Comparison of ENCODE assay signal across 27 cellular contexts in the genomic region with DNA sequence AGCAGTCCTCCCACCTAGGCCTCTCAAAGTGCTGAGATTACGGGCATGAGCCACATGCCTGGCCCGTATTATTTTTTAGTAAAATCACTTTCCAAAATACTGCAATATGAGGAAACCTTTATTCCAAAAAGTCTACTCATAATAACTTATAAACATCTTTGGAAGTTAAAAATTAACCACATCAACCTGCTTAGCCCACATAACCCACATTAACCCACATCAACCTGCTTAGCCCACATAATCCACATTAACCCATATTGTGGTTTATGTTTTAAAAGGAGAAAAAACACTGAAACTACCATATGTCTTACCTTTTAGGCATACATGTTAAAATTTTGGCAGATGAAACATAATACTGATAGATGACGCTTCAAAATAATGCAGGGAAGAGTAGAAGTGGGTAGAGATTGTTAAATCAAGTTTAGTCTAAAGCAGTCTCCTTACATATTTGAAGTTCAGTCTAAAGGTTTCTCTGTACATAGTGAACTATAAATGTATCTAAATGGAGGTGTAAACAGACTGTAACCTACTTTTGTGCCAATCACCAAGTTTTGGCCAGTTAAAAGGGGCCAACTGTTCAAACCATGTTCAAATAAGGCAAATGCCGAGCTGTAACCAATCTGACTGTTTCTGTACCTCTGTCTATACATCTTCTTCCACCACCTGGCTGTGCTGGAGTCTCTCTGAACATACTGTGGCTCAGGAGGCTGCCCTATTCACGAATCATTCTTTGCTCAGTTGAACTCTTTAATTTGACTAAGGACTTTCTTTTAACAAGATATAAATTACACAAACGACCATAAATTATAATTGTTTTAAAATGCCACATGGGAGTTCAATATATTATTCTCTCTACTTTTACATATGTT. TPM values are rescaled to one million over a fixed set of nuclear protein-coding genes. Genes with fewer than 3 reads are reported as not detected.
DNase-seq lines count a peak whose midpoint lies in the region; ATAC-seq, FAIRE-seq and TF ChIP-seq lines count a peak whose summit lies in the region.
"Had no signal": no experiment of that assay in that cellular context is flagged by ENCODE, and none has a peak within 500 bp of the region (broad histone marks: within the 10 kb centered on the region; RNA-seq: fewer than 3 reads in every experiment).

No MANE protein-coding gene starts in this region.

- H3K4me2 ChIP-seq in GM12878 (ENCODE audit: control insufficient read depth, insufficient read depth) (no peak overlapping the region), HepG2 (ENCODE audit: low read depth, low read length) (no peak overlapping the region)

- FAIRE-seq in GM12878 (lab: Jason Lieb, UNC) (no peak), HepG2 (lab: Jason Lieb, UNC) (no peak)
- FAIRE-seq: GM12891, urothelium cell line had no signal

- peak; percentile 5 for DNase-seq in DMS53 (lab: John Stamatoyannopoulos, UW)
- no peak for DNase-seq in DMS53 treated with DMSO at 0.1 percent for 48 hours (lab: John Stamatoyannopoulos, UW; ENCODE audit: unreplicated experiment)
- no peak for DNase-seq in GM12878 (ENCODE audit: low read depth, low spot score)
- no peak for DNase-seq in HepG2 (ENCODE audit: low spot score)
- no peak for DNase-seq in GM13976 (ENCODE audit: low spot score)
- no peak for DNase-seq in T-helper 9 cell
- DNase-seq in medulla oblongata (ENCODE audit: extremely low spot score), result no peak
- DNase-seq: activated CD8-positive, alpha-beta memory T cell treated with anti-CD3 and anti-CD28 coated beads for 24 hours; activated naive CD4-positive, alpha-beta T cell; activated T-cell treated with anti-CD3 and anti-CD28 coated beads, Interleukin-2, amount 50 U/mL, for 48 hours; brain microvascular endothelial cell; Calu3; EL; heart right ventricle; NCI-H187; NCI-H2227 treated with DMSO at 0.1 percent for 48 hours; NCI-H69; stimulated activated CD4-positive, alpha-beta T cell treated with anti-CD3 and anti-CD28 coated beads, Interleukin-4, amount 100 ng/mL, for 4 hours; SW 1271 had no signal

- TF ChIP-seq CTCF in HEK293 (tag by site-specific recombination; IDR thresholded peaks at IDR 0.05), result no peak
- no peak for TF ChIP-seq CTCF in GM12878 (IDR thresholded peaks at IDR 0.05 in 2 of 3, conservative IDR thresholded peaks at IDR 0.05 in 1 of 3; ENCODE audit: control insufficient read depth in 2 of 3, extremely low read depth in 1 of 3, insufficient read depth in 1 of 3, low read depth in 3 of 3, low read length in 3 of 3)
- TF ChIP-seq CTCF in HepG2 (CRISPR knock-in tag; IDR thresholded peaks at IDR 0.05), result no peak
- TF ChIP-seq CTCF in GM13976 (IDR thresholded peaks at IDR 0.05; ENCODE audit: borderline replicate concordance, control extremely low read depth, extremely low read depth, insufficient read depth, missing control alignments), result no peak

- ATAC-seq in GM12878 (peak; percentile 60), HepG2 (peak; percentile 61)
- ATAC-seq: GM23338, heart right ventricle had no signal

- POLR2A ChIA-PET in HEK293 (lab: Yijun Ruan, JAX) (no interaction called here), GM12878 (lab: Charles Lee) (interaction anchor here (1.6 kb wide), 1 partner anchor 34 kb away, joined by 3 read pairs; no protein-coding TSS in a partner anchor), HepG2 (lab: Yijun Ruan, JAX) (no interaction called here)

- no peak overlapping the region for H3K27ac ChIP-seq in HEK293 (ENCODE audit: extremely low read depth, low read depth, low read length)
- no peak overlapping the region for H3K27ac ChIP-seq in GM12878 (ENCODE audit: control insufficient read depth, insufficient read depth)
- H3K27ac ChIP-seq in HepG2 (ENCODE audit: extremely low read length, insufficient read depth, low read length), result no peak overlapping the region
- H3K27ac ChIP-seq: 22Rv1, brain microvascular endothelial cell, heart right ventricle, HL-60, prostate gland, thoracic aorta had no signal

- TF ChIP-seq POLR2A in GM12878 (IDR thresholded peaks at IDR 0.05; ENCODE audit: low read depth, low read length) (no peak), HepG2 (IDR thresholded peaks at IDR 0.05; ENCODE audit: insufficient read depth in 1 of 2, low read depth in 2 of 2, low read length in 2 of 2) (no peak)

- SMC1A ChIA-PET in GM12878 (lab: Charles Lee; ENCODE audit: uncharacterized antibody, unreplicated experiment), result interaction anchor here (1.6 to 2.5 kb wide), 2 partner anchors 12 kb away, joined by 3 to 22 read pairs; no protein-coding TSS in a partner anchor

- no peaks in the 10 kb centered on the region for H3K27me3 ChIP-seq in GM12878 (replicated peaks in 1 of 2; ENCODE audit: control insufficient read depth in 2 of 2, insufficient read depth in 2 of 2, low read length in 1 of 2)
- no peaks in the 10 kb centered on the region for H3K27me3 ChIP-seq in HepG2 (ENCODE audit: control insufficient read depth in 1 of 2, insufficient read depth in 2 of 2, low read length in 2 of 2)
- H3K27me3 ChIP-seq: brain microvascular endothelial cell, heart right ventricle had no signal

- H3K79me2 ChIP-seq in GM12878 (ENCODE audit: control insufficient read depth, insufficient read depth, low read length) (peaks cover 62% of the 10 kb centered on the region), HepG2 (ENCODE audit: insufficient read depth, low read length) (peaks cover 94% of the 10 kb centered on the region)

- H3K4me1 ChIP-seq in HEK293 (ENCODE audit: control insufficient read depth, insufficient read depth, low read length) (no peaks in the 10 kb centered on the region), GM12878 (ENCODE audit: control insufficient read depth, insufficient read depth, low read length) (no peaks in the 10 kb centered on the region), HepG2 (ENCODE audit: insufficient read depth, low read length) (peaks cover 53% of the 10 kb centered on the region)
- H3K4me1 ChIP-seq: prostate gland had no signal

- RAD21 ChIA-PET in GM12878 (lab: Charles Lee; ENCODE audit: unreplicated experiment), result interaction anchor here (1.1 kb wide), 1 partner anchor 15 kb away, joined by 3 read pairs; no protein-coding TSS in a partner anchor

- no peak for TF ChIP-seq RAD21 in GM12878 (IDR thresholded peaks at IDR 0.05; ENCODE audit: insufficient read depth, low read depth, low read length)
- no peak for TF ChIP-seq RAD21 in HepG2 (CRISPR knock-in tag; IDR thresholded peaks at IDR 0.05)

- H3K36me3 ChIP-seq in HEK293 (ENCODE audit: control insufficient read depth in 2 of 2, insufficient read depth in 1 of 2, low read length in 2 of 2), result no peaks in the 10 kb centered on the region
- H3K36me3 ChIP-seq in GM12878 (ENCODE audit: control insufficient read depth in 2 of 2, insufficient read depth in 2 of 2, low read length in 1 of 2), result no peaks in the 10 kb centered on the region
- no peaks in the 10 kb centered on the region for H3K36me3 ChIP-seq in HepG2 (replicated peaks in 1 of 2; ENCODE audit: control insufficient read depth in 1 of 2, insufficient read depth in 2 of 2, low read length in 2 of 2)
- H3K36me3 ChIP-seq: brain microvascular endothelial cell, heart right ventricle, prostate gland, thoracic aorta had no signal

- H4K20me1 ChIP-seq in GM12878 (ENCODE audit: control insufficient read depth, insufficient read depth), result no peaks in the 10 kb centered on the region
- 0 out of 2 replicates have a peak, but pooled peaks cover under 1% of the 10 kb centered on the region for H4K20me1 ChIP-seq in HepG2 (ENCODE audit: insufficient read depth, low read length)

- no peaks in the 10 kb centered on the region for H3K9me3 ChIP-seq in HEK293 (ENCODE audit: control insufficient read depth, insufficient read depth, low read depth, low read length)
- H3K9me3 ChIP-seq in GM12878 (replicated peaks; ENCODE audit: control insufficient read depth, insufficient read depth, low read length), result no peaks in the 10 kb centered on the region; the same call in 2 of the 3 replicates
- no peaks in the 10 kb centered on the region for H3K9me3 ChIP-seq in HepG2 (ENCODE audit: low read length)
- H3K9me3 ChIP-seq: heart right ventricle, prostate gland, thoracic aorta had no signal

- H2AFZ ChIP-seq in GM12878 (ENCODE audit: control insufficient read depth, low read depth, low read length) (no peak overlapping the region), HepG2 (ENCODE audit: low read length) (no peak overlapping the region)
- H2AFZ ChIP-seq: GM23338 had no signal

- no TSS peak for BruUV-seq in GM12878 (replicated peaks; lab: Mats Ljungman, UMichigan)
- BruUV-seq in HepG2 (replicated peaks; lab: Mats Ljungman, UMichigan), result no TSS peak

- in situ Hi-C loops in GM12878 (cut with MboI), result no loop called here
- in situ Hi-C loops in HepG2 (cut with HindIII; ENCODE audit: extremely low pct_ligation_motif_present, low pct_unique_long_range_greater_than_20kb), result no loop called here
- in situ Hi-C loops in GM13976 (cut with MboI; ENCODE audit: low sequenced_read_pairs, unreplicated experiment), result no loop called here

- 96% methylated on average over 6 of the region's 6 CpGs for WGBS in GM12878 (ENCODE audit: insufficient coverage, insufficient replicate concordance, low lambda C conversion rate, missing lambda C conversion rate)
- 80% methylated on average over 6 of the region's 6 CpGs for WGBS in HepG2 (ENCODE audit: low lambda C conversion rate)

- H3K9ac ChIP-seq in GM12878 (ENCODE audit: control insufficient read depth, insufficient read depth, low read length), result no peak overlapping the region
- no peak overlapping the region for H3K9ac ChIP-seq in HepG2 (ENCODE audit: insufficient read depth, low read depth, low read length)

- no peak for TF ChIP-seq EP300 in GM12878 (IDR thresholded peaks at IDR 0.05; ENCODE audit: borderline replicate concordance in 1 of 2, control insufficient read depth in 1 of 2, low read depth in 2 of 2, low read length in 2 of 2)
- no peak for TF ChIP-seq EP300 in HepG2 (IDR thresholded peaks at IDR 0.05; ENCODE audit: low read depth in 2 of 2, low read length in 2 of 2)
- TF ChIP-seq EP300 in HepG2 (CRISPR knock-in tag; IDR thresholded peaks at IDR 0.05; ENCODE audit: borderline replicate concordance), result no peak

- no peak overlapping the region for H3K4me3 ChIP-seq in HEK293 (ENCODE audit: low read depth, low read length)
- H3K4me3 ChIP-seq in GM12878, result no peak overlapping the region
- H3K4me3 ChIP-seq in HepG2 (replicated peaks in 1 of 3; ENCODE audit: insufficient read depth in 1 of 3, low read depth in 2 of 3, low read length in 3 of 3), result no peak overlapping the region
- H3K4me3 ChIP-seq: GM23338, heart right ventricle, prostate gland, thoracic aorta had no signal

- intact Hi-C loops in GM12878 (cut with micrococcal nuclease; ENCODE audit: unreplicated experiment), result no loop called here
- intact Hi-C loops in HepG2 (cut with micrococcal nuclease; ENCODE audit: unreplicated experiment), result no loop called here

- CTCF ChIA-PET in HEK293 (lab: Yijun Ruan, JAX), result no interaction called here
- CTCF ChIA-PET in GM12878 (lab: Yijun Ruan, JAX), result interaction anchor here (0.6 to 1.2 kb wide), 2 partner anchors 12 to 15 kb away, joined by 3 read pairs; no protein-coding TSS in a partner anchor
- CTCF ChIA-PET in HepG2 (lab: Yijun Ruan, JAX; ENCODE audit: low intra/inter-chr PET ratio, low total read pairs), result no interaction called here

RNA-seq across cellular contexts. Expression of gene KPNA3, which starts 14.5 kb away (rescaled TPM):
- total RNA-seq in GM12878 (2013; cell fraction: nucleolus; rRNA removed), result 12.7 and 13.5 TPM in 2 replicates
- total RNA-seq in GM12878 (2014; rRNA removed) (23.7 and 27.6 TPM in 2 replicates), GM12878 (2014; rRNA removed; fragmentation: Illumina TruSeq; extraction: Trizol) (32.8 TPM in 2 replicates), GM12878 (2021) (45.9 and 46.9 TPM in 2 replicates), HepG2 (2016; rRNA removed; fragmentation: Illumina TruSeq; extraction: Trizol) (28.9 and 69.8 TPM in 2 replicates)
- polyA plus RNA-seq in GM12878 (2011; ENCODE audit: low read depth), result 12.1 TPM
- polyA plus RNA-seq in GM12878 (2011; rRNA removed) (29.4 and 38.3 TPM in 2 replicates), GM12878 (2014; fragmentation: Illumina TruSeq; extraction: Trizol) (50.5 and 64.0 TPM in 2 replicates), GM12878 (2014; fragmentation: Nextera tagmentation; extraction: Ambion mirVana) (10 to 100 TPM; 23.3 to 27.5 TPM), GM12878 (2014; rRNA removed) (20.0 and 23.3 TPM in 2 replicates), GM12878 (2016; fragmentation: Nextera tagmentation; extraction: Ambion mirVana) (10 to 100 TPM; 36.4 to 37.3 TPM), HepG2 (2011; rRNA removed) (9.9 and 13.0 TPM in 2 replicates)
- polyA plus RNA-seq in GM12878 (2011; cell fraction: cytosol; rRNA removed), result 17.4 and 20.3 TPM in 2 replicates
- polyA plus RNA-seq in GM12878 (2011; cell fraction: nucleus; rRNA removed), result 11.1 and 16.1 TPM in 2 replicates
- polyA plus RNA-seq in GM12878 (2012), result 16.3 and 19.0 TPM in 2 replicates
- 31.0 and 43.8 TPM in 2 replicates for polyA minus RNA-seq in GM12878 (2011; rRNA and poly(A)+ RNA removed)
- polyA minus RNA-seq in GM12878 (2011; cell fraction: cytosol; rRNA and poly(A)+ RNA removed), result 15.8 and 24.4 TPM in 2 replicates
- 5.6 and 10.4 TPM in 2 replicates for polyA minus RNA-seq in GM12878 (2011; cell fraction: nucleus; rRNA and poly(A)+ RNA removed)
- total RNA-seq in HepG2 (2016; cell fraction: cytosol; rRNA removed; fragmentation: Illumina TruSeq; extraction: Trizol; ENCODE audit: low read depth), result 6.4 and 7.8 TPM in 2 replicates
- 30.1 and 67.5 TPM in 2 replicates for total RNA-seq in HepG2 (2016; cell fraction: insoluble cytoplasmic fraction; rRNA removed; fragmentation: Illumina TruSeq; extraction: Trizol)
- total RNA-seq in HepG2 (2016; cell fraction: membrane; rRNA removed; fragmentation: Illumina TruSeq; extraction: Trizol), result 28.5 and 33.3 TPM in 2 replicates
- 32.9 and 33.0 TPM in 2 replicates for total RNA-seq in HepG2 (2016; cell fraction: nucleus; rRNA removed; fragmentation: Illumina TruSeq; extraction: Trizol)
- polyA plus RNA-seq in HepG2 (2011; cell fraction: cytosol; rRNA removed), result 7.2 and 11.6 TPM in 2 replicates
- 3.6 and 4.5 TPM in 2 replicates for polyA plus RNA-seq in HepG2 (2011; cell fraction: nucleus; rRNA removed)
- polyA plus RNA-seq in HepG2 (2012), result 16.8 and 18.2 TPM in 2 replicates
- 5.0 and 5.1 TPM in 2 replicates for polyA plus RNA-seq in HepG2 (2016; cell fraction: cytosol; fragmentation: Illumina TruSeq; extraction: Trizol; ENCODE audit: low read depth)
- polyA plus RNA-seq in HepG2 (2016; cell fraction: insoluble cytoplasmic fraction; fragmentation: Illumina TruSeq; extraction: Trizol; ENCODE audit: low read depth), result 71.3 and 73.5 TPM in 2 replicates
- polyA plus RNA-seq in HepG2 (2016; cell fraction: membrane; fragmentation: Illumina TruSeq; extraction: Trizol; ENCODE audit: low read depth), result 15.6 and 19.0 TPM in 2 replicates
- 33.5 and 33.9 TPM in 2 replicates for polyA plus RNA-seq in HepG2 (2016; cell fraction: nucleus; fragmentation: Illumina TruSeq; extraction: Trizol; ENCODE audit: insufficient read depth, low read depth)
- 13.6 and 15.0 TPM in 2 replicates for polyA minus RNA-seq in HepG2 (2011; rRNA and poly(A)+ RNA removed; ENCODE audit: low replicate concordance)
- polyA minus RNA-seq in HepG2 (2011; cell fraction: cytosol; rRNA and poly(A)+ RNA removed), result 17.8 and 20.1 TPM in 2 replicates
- 15.7 and 18.9 TPM in 2 replicates for polyA minus RNA-seq in HepG2 (2011; cell fraction: nucleus; rRNA and poly(A)+ RNA removed)
